Comparison of ENCODE assay signal across 8 cellular contexts in the genomic region with DNA sequence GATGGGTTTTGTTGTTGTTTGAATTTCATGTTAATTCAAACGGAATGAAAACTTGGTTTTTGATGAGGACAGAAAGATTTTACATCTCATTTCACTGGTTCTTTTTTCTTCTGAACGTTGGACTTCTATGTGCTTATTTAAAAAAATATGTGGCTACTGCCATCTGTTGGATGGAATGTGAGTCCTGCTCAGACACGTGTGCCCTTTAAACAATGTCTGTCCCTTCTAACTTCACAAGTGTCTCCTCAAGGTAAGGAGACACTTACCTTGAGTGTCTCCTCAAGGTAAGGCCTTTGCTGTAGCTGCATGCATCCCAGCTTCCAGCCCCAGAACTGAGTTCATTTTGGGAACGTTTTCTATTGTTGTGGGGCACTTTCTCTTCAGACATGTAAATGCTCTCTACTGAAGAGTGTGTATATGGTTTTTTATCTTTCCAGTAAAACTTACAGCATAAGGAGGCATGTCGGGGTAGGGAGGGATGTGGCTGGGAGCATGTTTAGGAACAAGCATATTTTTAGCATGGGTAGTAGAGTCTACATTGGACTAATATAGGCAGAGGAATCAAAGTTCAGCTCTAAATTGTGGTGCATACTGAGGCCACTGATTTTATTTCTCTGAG.
DNase-seq lines count a peak whose midpoint lies in the region; ATAC-seq and TF ChIP-seq lines count a peak whose summit lies in the region.

No MANE protein-coding gene starts in this region.

- H3K4me1 ChIP-seq in suprapubic skin (no peaks in the 10 kb centered on the region), neuronal stem cell (ENCODE audit: control insufficient read depth in 2 of 2, insufficient read depth in 1 of 2, low read depth in 1 of 2, low read length in 2 of 2) (peaks cover 0 to 1% of the 10 kb centered on the region in 2 donors)

- H2AK5ac ChIP-seq in neuronal stem cell (ENCODE audit: low read depth, low read length): no peak overlapping the region

- H2BK5ac ChIP-seq in neuronal stem cell (ENCODE audit: low read length): no peak overlapping the region

- WGBS in suprapubic skin: 34% methylated on average over 5 of the region's 5 CpGs
- WGBS in neuronal stem cell (ENCODE audit: extremely low coverage in 2 of 2, insufficient read length in 2 of 2, insufficient replicate concordance in 1 of 2), 2 donors: no CpG with 5 or more reads among the region's 5 CpGs

- DNase-seq in AML-193 (lab: John Stamatoyannopoulos, UW) (peak; percentile 28 to 35), GM13977 (ENCODE audit: low spot score) (no peak), SKM-1 treated with dmso at 0.1 percent for 144 hours (lab: John Stamatoyannopoulos, UW; ENCODE audit: unreplicated experiment) (peak; percentile 53), left cardiac atrium (no peak), suprapubic skin (ENCODE audit: low spot score in 2 of 2) (no peak), neuronal stem cell (ENCODE audit: low spot score) (no peak), UCSD-AML1 (lab: John Stamatoyannopoulos, UW; ENCODE audit: unreplicated experiment) (no peak)

- no peak overlapping the region for H3K9ac ChIP-seq in neuronal stem cell (ENCODE audit: low read depth, low read length, poor library complexity)

- in situ Hi-C loops in GM13977 (cut with MboI; ENCODE audit: low pct_unique_long_range_greater_than_20kb, low sequenced_read_pairs, unreplicated experiment): no loop called here

- H3K4me3 ChIP-seq in suprapubic skin: no peak overlapping the region
- H3K4me3 ChIP-seq in neuronal stem cell (ENCODE audit: low read length in 2 of 2): no peak overlapping the region

- H3K4ac ChIP-seq in neuronal stem cell (ENCODE audit: low read length): no peak overlapping the region

- no peak overlapping the region for H2AFZ ChIP-seq in neuronal stem cell (ENCODE audit: low read length)

- no peak overlapping the region for H3K27ac ChIP-seq in suprapubic skin
- H3K27ac ChIP-seq in neuronal stem cell (replicated peaks; ENCODE audit: low read length): no peak overlapping the region

- peak; percentile 37 to 63 for ATAC-seq in left cardiac atrium
- no peak for ATAC-seq in GM18873 (IDR thresholded peaks at IDR 0.05; ENCODE audit: low FRiP score, unreplicated experiment)

- H2BK12ac ChIP-seq in neuronal stem cell (ENCODE audit: low read length): no peak overlapping the region

- H3K79me1 ChIP-seq in neuronal stem cell (ENCODE audit: low read depth, low read length): no peaks in the 10 kb centered on the region

- no peak overlapping the region for H2BK15ac ChIP-seq in neuronal stem cell (ENCODE audit: low read length)

- TF ChIP-seq EP300 in suprapubic skin (IDR thresholded peaks at IDR 0.05): no peak

- H3K9me3 ChIP-seq in suprapubic skin (no peaks in the 10 kb centered on the region), neuronal stem cell (replicated peaks in 1 of 2; ENCODE audit: control insufficient read depth in 2 of 2, insufficient read depth in 1 of 2, low read depth in 1 of 2, low read length in 2 of 2) (peaks cover 0 to 2% of the 10 kb centered on the region in 2 donors)

- TF ChIP-seq POLR2A in suprapubic skin (IDR thresholded peaks at IDR 0.05): no peak

- H4K8ac ChIP-seq in neuronal stem cell (ENCODE audit: low read depth, low read length): no peak overlapping the region

- H3K27me3 ChIP-seq in suprapubic skin (no peaks in the 10 kb centered on the region), neuronal stem cell (ENCODE audit: control insufficient read depth in 3 of 3, insufficient read depth in 3 of 3, low read depth in 1 of 3, low read length in 3 of 3) (no peaks in the 10 kb centered on the region)

- H3K4me2 ChIP-seq in neuronal stem cell (ENCODE audit: insufficient read depth, low read length, poor library complexity, severe bottlenecking): no peak overlapping the region

- H3K36me3 ChIP-seq in suprapubic skin: no peaks in the 10 kb centered on the region
- H3K36me3 ChIP-seq in neuronal stem cell (replicated peaks in 1 of 2; ENCODE audit: control insufficient read depth in 2 of 2, insufficient read depth in 2 of 2, low read length in 2 of 2): no peaks in the 10 kb centered on the region

- H3K18ac ChIP-seq in neuronal stem cell (ENCODE audit: low read length): no peak overlapping the region

- H3K14ac ChIP-seq in neuronal stem cell (ENCODE audit: low read length): no peak overlapping the region

- peak; percentile 58 for TF ChIP-seq CTCF in GM13977 (IDR thresholded peaks at IDR 0.05; ENCODE audit: extremely low read depth, insufficient read depth, missing control alignments)
- peak; percentile 14 to 24 for TF ChIP-seq CTCF in suprapubic skin (IDR thresholded peaks at IDR 0.05)

- no peak overlapping the region for H4K91ac ChIP-seq in neuronal stem cell (ENCODE audit: low read depth, low read length, poor library complexity)

- intact Hi-C loops in left cardiac atrium (cut with DNase I): loop anchor here in 1 of 2 donors (10.0 kb wide), 1 partner anchor 193 kb away; no protein-coding TSS in a partner anchor

- no peak overlapping the region for H3K23ac ChIP-seq in neuronal stem cell (ENCODE audit: low read depth, low read length, poor library complexity)

- H2BK120ac ChIP-seq in neuronal stem cell (ENCODE audit: low read depth, low read length): no peak overlapping the region

Comparison
In these comparisons a context has a peak if more than half of its experiments do, and no peak if none do; other contexts are left out.
1. DNase-seq: peak in AML-193 (2 of 2) and SKM-1 treated with dmso at 0.1 percent for 144 hours (single experiment); none in GM13977 (single experiment), left cardiac atrium (single experiment), suprapubic skin (0 of 2), neuronal stem cell (single experiment) and UCSD-AML1 (single experiment).